10 cellular contexts compared by ENCODE assay signal in genomic region chr2:110101911-110102774, GRCh38. TPM values are rescaled to one million over a fixed set of nuclear protein-coding genes. Genes with fewer than 3 reads are reported as not detected.
A peak's percentile ranks its signal among the peaks of the same experiment; 100 is the strongest.
DNase-seq lines count a peak whose midpoint lies in the region; ATAC-seq and TF ChIP-seq lines count a peak whose summit lies in the region.
"Had no signal": no experiment of that assay in that cellular context is flagged by ENCODE, and none has a peak within 500 bp of the region (broad histone marks: within the 10 kb centered on the region; RNA-seq: fewer than 3 reads in every experiment).

No MANE protein-coding gene starts in this region.

- no peaks in the 10 kb centered on the region for H3K27me3 ChIP-seq in upper lobe of left lung

- POLR2A ChIA-PET in activated CD8-positive, alpha-beta T cell treated with anti-CD3 and anti-CD28 coated beads, Interleukin-2, amount 10 ng/mL, durations not matched to agents 7 days and 5 days (lab: Charles Lee), result no interaction called here
- POLR2A ChIA-PET in activated CD8-positive, alpha-beta T cell treated with anti-CD3 and anti-CD28 coated beads for 36 hours (lab: Charles Lee), result no interaction called here

- TF ChIP-seq POLR2A in upper lobe of left lung (IDR thresholded peaks at IDR 0.05), result no peak

- no peak overlapping the region for H3K4me3 ChIP-seq in upper lobe of left lung

- H3K9me3 ChIP-seq in upper lobe of left lung, result no peaks in the 10 kb centered on the region

- peak overlapping the region; percentile 85 to 93 (median 88) for H3K27ac ChIP-seq in upper lobe of left lung

- 50 to 67% methylated on average over 9 of the region's 9 CpGs for WGBS in upper lobe of left lung, 2 donors

- H3K9me3 Mint-ChIP-seq in activated CD8-positive, alpha-beta T cell treated with anti-CD3 and anti-CD28 coated beads, Interleukin-2, amount 10 ng/mL, durations not matched to agents 7 days and 5 days (ENCODE audit: insufficient read depth), result no peaks in the 10 kb centered on the region
- H3K9me3 Mint-ChIP-seq in activated CD8-positive, alpha-beta T cell treated with anti-CD3 and anti-CD28 coated beads for 36 hours, result no peaks in the 10 kb centered on the region

- intact Hi-C loops in activated CD8-positive, alpha-beta T cell treated with anti-CD3 and anti-CD28 coated beads for 36 hours (cut with micrococcal nuclease), result no loop called here

- TF ChIP-seq CTCF in activated CD8-positive, alpha-beta T cell treated with anti-CD3 and anti-CD28 coated beads for 36 hours (IDR thresholded peaks at IDR 0.05), result no peak
- TF ChIP-seq CTCF in upper lobe of left lung (IDR thresholded peaks at IDR 0.05), result no peak

- no peak for TF ChIP-seq EP300 in upper lobe of left lung (IDR thresholded peaks at IDR 0.05)

- CTCF ChIA-PET in activated CD8-positive, alpha-beta T cell treated with anti-CD3 and anti-CD28 coated beads, Interleukin-2, amount 10 ng/mL, durations not matched to agents 7 days and 5 days (lab: Charles Lee), result no interaction called here
- CTCF ChIA-PET in activated CD8-positive, alpha-beta T cell treated with anti-CD3 and anti-CD28 coated beads for 36 hours (lab: Charles Lee), result no interaction called here

- H3K36me3 Mint-ChIP-seq in activated CD8-positive, alpha-beta T cell treated with anti-CD3 and anti-CD28 coated beads, Interleukin-2, amount 10 ng/mL, durations not matched to agents 7 days and 5 days (ENCODE audit: low read depth), result no peaks in the 10 kb centered on the region
- H3K36me3 Mint-ChIP-seq in activated CD8-positive, alpha-beta T cell treated with anti-CD3 and anti-CD28 coated beads for 36 hours (ENCODE audit: low read depth), result no peaks in the 10 kb centered on the region
- H3K36me3 Mint-ChIP-seq: memory B cell had no signal

- H3K4me1 ChIP-seq in upper lobe of left lung, result peaks cover 48 to 90% (median 79%) of the 10 kb centered on the region in 4 donors

- peaks cover 15% of the 10 kb centered on the region for H3K4me1 Mint-ChIP-seq in activated CD8-positive, alpha-beta T cell treated with anti-CD3 and anti-CD28 coated beads, Interleukin-2, amount 10 ng/mL, durations not matched to agents 7 days and 5 days (ENCODE audit: low read depth)
- H3K4me1 Mint-ChIP-seq in activated CD8-positive, alpha-beta T cell treated with anti-CD3 and anti-CD28 coated beads for 36 hours (ENCODE audit: low read depth), result peaks cover 3% of the 10 kb centered on the region
- H3K4me1 Mint-ChIP-seq: memory B cell had no signal

- peaks cover 9% of the 10 kb centered on the region for H3K27me3 Mint-ChIP-seq in activated CD8-positive, alpha-beta T cell treated with anti-CD3 and anti-CD28 coated beads, Interleukin-2, amount 10 ng/mL, durations not matched to agents 7 days and 5 days (ENCODE audit: low read depth)
- peaks cover 18% of the 10 kb centered on the region for H3K27me3 Mint-ChIP-seq in activated CD8-positive, alpha-beta T cell treated with anti-CD3 and anti-CD28 coated beads for 36 hours

- no peaks in the 10 kb centered on the region for H3K36me3 ChIP-seq in upper lobe of left lung

- H3K27ac Mint-ChIP-seq in activated CD8-positive, alpha-beta T cell treated with anti-CD3 and anti-CD28 coated beads, Interleukin-2, amount 10 ng/mL, durations not matched to agents 7 days and 5 days, result peak overlapping the region; percentile 11
- H3K27ac Mint-ChIP-seq in activated CD8-positive, alpha-beta T cell treated with anti-CD3 and anti-CD28 coated beads for 36 hours, result no peak overlapping the region
- H3K27ac Mint-ChIP-seq: memory B cell had no signal

- ATAC-seq in activated CD8-positive, alpha-beta T cell treated with anti-CD3 and anti-CD28 coated beads, Interleukin-2, amount 10 ng/mL, durations not matched to agents 7 days and 5 days, result no peak
- no peak for ATAC-seq in activated CD8-positive, alpha-beta T cell treated with anti-CD3 and anti-CD28 coated beads for 36 hours
- ATAC-seq in upper lobe of left lung (ENCODE audit: low FRiP score in 2 of 2), result no peak

- DNase-seq in activated CD8-positive, alpha-beta T cell treated with anti-CD3 and anti-CD28 coated beads, Interleukin-2, amount 10 ng/mL, durations not matched to agents 7 days and 5 days, result no peak
- DNase-seq in activated CD8-positive, alpha-beta T cell treated with anti-CD3 and anti-CD28 coated beads for 36 hours, result no peak
- DNase-seq in cerebellar cortex (ENCODE audit: low spot score) (peak; percentile 24), lung microvascular endothelial cell (ENCODE audit: low read depth in 2 of 2) (peak; percentile 32 to 53), upper lobe of left lung (peak in 1 of 2 donors; percentile 66), SHP77 (lab: John Stamatoyannopoulos, UW) (no peak), superior temporal gyrus (ENCODE audit: extremely low spot score) (no peak), OCI-M2 (lab: John Stamatoyannopoulos, UW; ENCODE audit: unreplicated experiment) (no peak)
- DNase-seq: OCI-M1 had no signal

- H3K4me3 Mint-ChIP-seq in activated CD8-positive, alpha-beta T cell treated with anti-CD3 and anti-CD28 coated beads, Interleukin-2, amount 10 ng/mL, durations not matched to agents 7 days and 5 days, result no peak overlapping the region
- H3K4me3 Mint-ChIP-seq in activated CD8-positive, alpha-beta T cell treated with anti-CD3 and anti-CD28 coated beads for 36 hours, result no peak overlapping the region
- H3K4me3 Mint-ChIP-seq: memory B cell had no signal

RNA-seq across cellular contexts. Expression of gene MALL, which starts 13.5 kb away (rescaled TPM):
- total RNA-seq in activated CD8-positive, alpha-beta T cell treated with anti-CD3 and anti-CD28 coated beads, Interleukin-2, amount 10 ng/mL, durations not matched to agents 7 days and 5 days, result not detected
- not detected for total RNA-seq in activated CD8-positive, alpha-beta T cell treated with anti-CD3 and anti-CD28 coated beads for 36 hours
- 13.7 and 46.0 TPM in 2 replicates for total RNA-seq in lung microvascular endothelial cell
- total RNA-seq in upper lobe of left lung, result 100 to 1,000 TPM in 4 of 6 donors, 10 to 100 TPM in 2; 40.9 to 203 (median 120) TPM

Comparison
In these comparisons a context has a peak if more than half of its experiments do, and no peak if none do; other contexts are left out.
1. DNase-seq: peak in cerebellar cortex (single experiment) and lung microvascular endothelial cell (2 of 2); none in activated CD8-positive, alpha-beta T cell treated with anti-CD3 and anti-CD28 coated beads, Interleukin-2, amount 10 ng/mL, durations not matched to agents 7 days and 5 days (single experiment), activated CD8-positive, alpha-beta T cell treated with anti-CD3 and anti-CD28 coated beads for 36 hours (single experiment), SHP77 (0 of 2), superior temporal gyrus (single experiment) and OCI-M2 (single experiment).
2. RNA of gene MALL, which starts 13.5 kb away (total RNA-seq): 40.9 to 203 TPM in upper lobe of left lung and 13.7 to 46.0 TPM in lung microvascular endothelial cell; not detected in activated CD8-positive, alpha-beta T cell treated with anti-CD3 and anti-CD28 coated beads for 36 hours and not detected in activated CD8-positive, alpha-beta T cell treated with anti-CD3 and anti-CD28 coated beads, Interleukin-2, amount 10 ng/mL, durations not matched to agents 7 days and 5 days; every median in the first group is over 10 times any median in the second.